ENCODE assay signal across 12 cellular contexts in the genomic region with DNA sequence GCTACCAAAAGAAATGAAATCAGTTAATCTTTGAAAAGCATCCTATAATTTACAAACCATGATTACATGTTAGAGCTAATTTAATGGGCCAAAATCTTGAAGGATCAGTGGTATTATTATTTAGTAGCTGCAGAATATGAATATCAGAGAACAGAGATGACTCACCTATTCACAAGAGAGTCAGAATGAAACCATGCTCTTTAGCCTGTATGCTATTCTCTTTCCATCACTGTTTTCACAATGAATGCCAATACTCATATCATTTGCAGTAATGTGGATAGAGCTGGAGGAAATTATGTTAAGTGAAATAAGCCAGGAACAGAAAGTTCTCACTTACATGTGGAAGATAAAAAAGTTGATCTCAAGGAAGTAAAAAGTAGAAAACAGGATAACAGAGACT.
A peak's percentile ranks its signal among the peaks of the same experiment; 100 is the strongest.
DNase-seq lines count a peak whose midpoint lies in the region; ATAC-seq and TF ChIP-seq lines count a peak whose summit lies in the region.
"Had no signal": no experiment of that assay in that cellular context is flagged by ENCODE, and none has a peak within 500 bp of the region (broad histone marks: within the 10 kb centered on the region; RNA-seq: fewer than 3 reads in every experiment).

No MANE protein-coding gene starts in this region.

- H3K4me3 Mint-ChIP-seq in activated T-helper 2 cell treated with anti-CD3 and anti-CD28 coated beads, Interferon-gamma antibody, Interleukin-2, Interleukin-4, amounts not matched to agents 10 μg/mL and 5 μg/mL and 100 μg/mL, durations not matched to agents 14 hours and 24 hours and 36 hours (ENCODE audit: low read depth): no peak overlapping the region
- H3K4me3 Mint-ChIP-seq: activated T-cell treated with anti-CD3 and anti-CD28 coated beads, Interleukin-2, amount 50 U/mL, for 4 hours had no signal

- H3K4me1 Mint-ChIP-seq in activated T-helper 2 cell treated with anti-CD3 and anti-CD28 coated beads, Interferon-gamma antibody, Interleukin-2, Interleukin-4, amounts not matched to agents 10 μg/mL and 5 μg/mL and 100 μg/mL, durations not matched to agents 14 hours and 24 hours and 36 hours (ENCODE audit: low read depth): peaks cover 5% of the 10 kb centered on the region

- H3K4me1 ChIP-seq in body of pancreas: no peaks in the 10 kb centered on the region

- H3K27ac ChIP-seq in body of pancreas: no peak overlapping the region

- no peak overlapping the region for H3K4me3 ChIP-seq in body of pancreas
- H3K4me3 ChIP-seq: lung had no signal

- peaks cover 3% of the 10 kb centered on the region for H3K9me3 Mint-ChIP-seq in activated T-helper 2 cell treated with anti-CD3 and anti-CD28 coated beads, Interferon-gamma antibody, Interleukin-2, Interleukin-4, amounts not matched to agents 10 μg/mL and 5 μg/mL and 100 μg/mL, durations not matched to agents 14 hours and 24 hours and 36 hours

- no peaks in the 10 kb centered on the region for H3K36me3 Mint-ChIP-seq in activated T-helper 2 cell treated with anti-CD3 and anti-CD28 coated beads, Interferon-gamma antibody, Interleukin-2, Interleukin-4, amounts not matched to agents 10 μg/mL and 5 μg/mL and 100 μg/mL, durations not matched to agents 14 hours and 24 hours and 36 hours (ENCODE audit: low read depth)

- peak; percentile 99 for ATAC-seq in GM18502 (IDR thresholded peaks at IDR 0.05; ENCODE audit: poor library complexity, unreplicated experiment)
- ATAC-seq in GM19468 (IDR thresholded peaks at IDR 0.05; ENCODE audit: extremely low read depth, unreplicated experiment): peak; percentile 65
- ATAC-seq in HG03025 (IDR thresholded peaks at IDR 0.05; ENCODE audit: low FRiP score, unreplicated experiment): peak; percentile 85
- ATAC-seq in body of pancreas: no peak
- ATAC-seq: activated T-cell treated with anti-CD3 and anti-CD28 coated beads, Interleukin-2, amount 50 U/mL, for 4 hours had no signal

- H3K36me3 ChIP-seq in body of pancreas (replicated peaks in 1 of 2; ENCODE audit: insufficient read depth in 1 of 2, low read depth in 2 of 2): no peaks in the 10 kb centered on the region

- no peaks in the 10 kb centered on the region for H3K27me3 Mint-ChIP-seq in activated T-helper 2 cell treated with anti-CD3 and anti-CD28 coated beads, Interferon-gamma antibody, Interleukin-2, Interleukin-4, amounts not matched to agents 10 μg/mL and 5 μg/mL and 100 μg/mL, durations not matched to agents 14 hours and 24 hours and 36 hours (ENCODE audit: low read depth)

- intact Hi-C loops in activated T-helper 2 cell treated with anti-CD3 and anti-CD28 coated beads, Interferon-gamma antibody, Interleukin-2, Interleukin-4, amounts not matched to agents 10 μg/mL and 5 μg/mL and 100 μg/mL, durations not matched to agents 14 hours and 24 hours and 36 hours (cut with micrococcal nuclease): no loop called here
- intact Hi-C loops in body of pancreas (cut with DNase I): no loop called here

- no peaks in the 10 kb centered on the region for H3K9me3 ChIP-seq in body of pancreas

- no peak for TF ChIP-seq CTCF in body of pancreas (IDR thresholded peaks at IDR 0.05)

- no peak for TF ChIP-seq POLR2A in body of pancreas (IDR thresholded peaks at IDR 0.05)

- H3K27me3 ChIP-seq in body of pancreas: no peaks in the 10 kb centered on the region

- no peak for DNase-seq in activated T-helper 2 cell treated with anti-CD3 and anti-CD28 coated beads, Interferon-gamma antibody, Interleukin-2, Interleukin-4, amounts not matched to agents 10 μg/mL and 5 μg/mL and 100 μg/mL, durations not matched to agents 14 hours and 24 hours and 36 hours (ENCODE audit: low spot score)
- DNase-seq in body of pancreas: no peak
- DNase-seq in stimulated activated CD4-positive, alpha-beta T cell treated with anti-CD3 and anti-CD28 coated beads, Interleukin-1b, Interleukin-23, amount 100 ng/mL, for 48 hours: no peak
- no peak for DNase-seq in activated gamma-delta T cell (lab: John Stamatoyannopoulos, UW)
- no peak for DNase-seq in NCI-H2171 (lab: John Stamatoyannopoulos, UW)
- DNase-seq: activated T-cell treated with anti-CD3 and anti-CD28 coated beads, Interleukin-2, amount 50 U/mL, for 4 hours; cortex of kidney; NCI-H2029 had no signal

- H3K27ac Mint-ChIP-seq in activated T-helper 2 cell treated with anti-CD3 and anti-CD28 coated beads, Interferon-gamma antibody, Interleukin-2, Interleukin-4, amounts not matched to agents 10 μg/mL and 5 μg/mL and 100 μg/mL, durations not matched to agents 14 hours and 24 hours and 36 hours: peak overlapping the region; percentile 56
